Comparison of ENCODE assay signal across 34 cellular contexts in genomic region chr4:112970903-112971302, GRCh38.
"Had no signal": no experiment of that assay in that cellular context is flagged by ENCODE, and none has a peak within 500 bp of the region (broad histone marks: within the 10 kb centered on the region; RNA-seq: fewer than 3 reads in every experiment).

No MANE protein-coding gene starts in this region.

- H3K4me3 Mint-ChIP-seq: activated B cell treated with CpG ODN at 0.5 μM for 24 hours; activated CD8-positive, alpha-beta T cell treated with anti-CD3 and anti-CD28 coated beads for 36 hours; activated naive CD4-positive, alpha-beta T cell treated with anti-CD3 and anti-CD28 coated beads for 36 hours; activated naive CD4-positive, alpha-beta T cell treated with anti-CD3 and anti-CD28 coated beads, Interleukin-2, amount 50 U/mL, for 24 hours; activated naive CD8-positive, alpha-beta T cell treated with anti-CD3 and anti-CD28 coated beads for 36 hours; activated naive CD8-positive, alpha-beta T cell treated with anti-CD3 and anti-CD28 coated beads, Interleukin-2, amount 50 U/mL, for 24 hours; activated T-cell treated with anti-CD3 and anti-CD28 coated beads, Interleukin-2, amount 50 U/mL, for 4 hours; activated T-helper 17 cell treated with anti-CD3 and anti-CD28 coated beads, Interleukin-2, amount 50 U/mL, for 72 hours; effector memory CD8-positive, alpha-beta T cell; T-helper 17 cell; T-helper 2 cell treated with Interferon-gamma antibody and Interleukin-4, amounts not matched to agents 5 μg/mL and 100 μg/mL, for 36 hours had no signal

- H3K4me1 ChIP-seq: adrenal gland, body of pancreas, gastrocnemius medialis, heart left ventricle had no signal

- H3K4me1 Mint-ChIP-seq: activated B cell treated with CpG ODN at 0.5 μM for 24 hours; activated naive CD4-positive, alpha-beta T cell treated with anti-CD3 and anti-CD28 coated beads, Interleukin-2, amount 50 U/mL, for 24 hours; activated naive CD8-positive, alpha-beta T cell treated with anti-CD3 and anti-CD28 coated beads for 36 hours; activated naive CD8-positive, alpha-beta T cell treated with anti-CD3 and anti-CD28 coated beads, Interleukin-2, amount 50 U/mL, for 24 hours; activated T-helper 17 cell treated with anti-CD3 and anti-CD28 coated beads, Interleukin-2, amount 50 U/mL, for 72 hours; T-helper 17 cell had no signal

- DNase-seq: activated B cell treated with CpG ODN at 0.5 μM for 24 hours; activated CD4-positive, alpha-beta T cell treated with anti-CD3 and anti-CD28 coated beads for 48 hours; activated CD4-positive, alpha-beta T cell treated with anti-CD3 and anti-CD28 coated beads, Interleukin-2, amount 50 U/mL, for 1 hour; activated CD4-positive, alpha-beta T cell treated with anti-CD3 and anti-CD28 coated beads, Interleukin-2, amount 50 U/mL, for 48 hours; activated CD8-positive, alpha-beta memory T cell treated with anti-CD3 and anti-CD28 coated beads for 24 hours; activated CD8-positive, alpha-beta T cell treated with anti-CD3 and anti-CD28 coated beads for 36 hours; activated effector memory CD4-positive, alpha-beta T cell treated with anti-CD3 and anti-CD28 coated beads, Interleukin-2, amount 50 U/mL, for 16 hours; activated naive CD4-positive, alpha-beta T cell treated with anti-CD3 and anti-CD28 coated beads for 36 hours; activated naive CD8-positive, alpha-beta T cell treated with anti-CD3 and anti-CD28 coated beads for 36 hours; activated naive CD8-positive, alpha-beta T cell treated with anti-CD3 and anti-CD28 coated beads, Interleukin-2, amount 50 U/mL, for 24 hours; activated T-cell treated with anti-CD3 and anti-CD28 coated beads, Interleukin-2, amount 50 U/mL, for 4 hours; adrenal gland; amygdala; aorta; body of pancreas; caudate nucleus; cortex of kidney; dermis blood vessel endothelial cell; effector CD4-positive, alpha-beta T cell; effector memory CD8-positive, alpha-beta T cell; foreskin fibroblast; gastrocnemius medialis; glutamatergic neuron; heart left ventricle; T-helper 1 cell; T-helper 17 cell; T1000; WERI-Rb-1 had no signal

- H3K27ac ChIP-seq: adrenal gland, body of pancreas, gastrocnemius medialis, heart left ventricle, WERI-Rb-1 had no signal

- FAIRE-seq: colon had no signal

- ATAC-seq: activated CD4-positive, CD25-positive, alpha-beta regulatory T cell treated with anti-CD3 and anti-CD28 coated beads, Interleukin-2, amount 50 U/mL, for 24 hours; activated CD8-positive, alpha-beta T cell treated with anti-CD3 and anti-CD28 coated beads for 36 hours; activated naive CD8-positive, alpha-beta T cell treated with anti-CD3 and anti-CD28 coated beads, Interleukin-2, amount 50 U/mL, for 24 hours; activated T-cell treated with anti-CD3 and anti-CD28 coated beads, Interleukin-2, amount 50 U/mL, for 4 hours; activated T-helper 17 cell treated with anti-CD3 and anti-CD28 coated beads, Interleukin-2, amount 50 U/mL, for 72 hours; body of pancreas; effector memory CD8-positive, alpha-beta T cell; esophagus mucosa; gastrocnemius medialis; heart left ventricle; T-helper 17 cell had no signal

- H3K36me3 Mint-ChIP-seq: activated naive CD4-positive, alpha-beta T cell treated with anti-CD3 and anti-CD28 coated beads, Interleukin-2, amount 50 U/mL, for 24 hours; activated naive CD8-positive, alpha-beta T cell treated with anti-CD3 and anti-CD28 coated beads for 36 hours had no signal

- H3K4me3 ChIP-seq: adrenal gland, body of pancreas, gastrocnemius medialis, heart left ventricle had no signal

- H3K9me3 Mint-ChIP-seq: activated B cell treated with CpG ODN at 0.5 μM for 24 hours; activated CD8-positive, alpha-beta T cell treated with anti-CD3 and anti-CD28 coated beads for 36 hours; activated naive CD4-positive, alpha-beta T cell treated with anti-CD3 and anti-CD28 coated beads for 36 hours; activated naive CD4-positive, alpha-beta T cell treated with anti-CD3 and anti-CD28 coated beads, Interleukin-2, amount 50 U/mL, for 24 hours; activated naive CD8-positive, alpha-beta T cell treated with anti-CD3 and anti-CD28 coated beads for 36 hours; activated naive CD8-positive, alpha-beta T cell treated with anti-CD3 and anti-CD28 coated beads, Interleukin-2, amount 50 U/mL, for 24 hours; activated T-cell treated with anti-CD3 and anti-CD28 coated beads, Interleukin-2, amount 50 U/mL, for 4 hours; activated T-helper 17 cell treated with anti-CD3 and anti-CD28 coated beads, Interleukin-2, amount 50 U/mL, for 72 hours; effector memory CD8-positive, alpha-beta T cell; T-helper 2 cell treated with Interferon-gamma antibody and Interleukin-4, amounts not matched to agents 5 μg/mL and 100 μg/mL, for 36 hours had no signal

- H3K27me3 Mint-ChIP-seq: activated B cell treated with CpG ODN at 0.5 μM for 24 hours; activated CD8-positive, alpha-beta T cell treated with anti-CD3 and anti-CD28 coated beads for 36 hours; effector memory CD8-positive, alpha-beta T cell had no signal

- H3K9me3 ChIP-seq: adrenal gland, body of pancreas, gastrocnemius medialis, heart left ventricle had no signal

- H3K27me3 ChIP-seq: adrenal gland, body of pancreas, gastrocnemius medialis, heart left ventricle had no signal

- H3K27ac Mint-ChIP-seq: activated B cell treated with CpG ODN at 0.5 μM for 24 hours; activated CD8-positive, alpha-beta T cell treated with anti-CD3 and anti-CD28 coated beads for 36 hours; activated naive CD4-positive, alpha-beta T cell treated with anti-CD3 and anti-CD28 coated beads for 36 hours; activated naive CD4-positive, alpha-beta T cell treated with anti-CD3 and anti-CD28 coated beads, Interleukin-2, amount 50 U/mL, for 24 hours; activated naive CD8-positive, alpha-beta T cell treated with anti-CD3 and anti-CD28 coated beads for 36 hours; activated naive CD8-positive, alpha-beta T cell treated with anti-CD3 and anti-CD28 coated beads, Interleukin-2, amount 50 U/mL, for 24 hours; activated T-helper 17 cell treated with anti-CD3 and anti-CD28 coated beads, Interleukin-2, amount 50 U/mL, for 72 hours; effector memory CD8-positive, alpha-beta T cell; T-helper 17 cell; T-helper 2 cell treated with Interferon-gamma antibody and Interleukin-4, amounts not matched to agents 5 μg/mL and 100 μg/mL, for 36 hours had no signal

- H3K36me3 ChIP-seq: adrenal gland, gastrocnemius medialis, heart left ventricle, WERI-Rb-1 had no signal
